11 cellular contexts compared by ENCODE assay signal in genomic region chr5:95863383-95863757, GRCh38. TPM values are rescaled to one million over a fixed set of nuclear protein-coding genes. Genes with fewer than 3 reads are reported as not detected.
DNase-seq lines count a peak whose midpoint lies in the region; ATAC-seq and TF ChIP-seq lines count a peak whose summit lies in the region.
"Had no signal": no experiment of that assay in that cellular context is flagged by ENCODE, and none has a peak within 500 bp of the region (broad histone marks: within the 10 kb centered on the region; RNA-seq: fewer than 3 reads in every experiment).

No MANE protein-coding gene starts in this region.

- no peak for ATAC-seq in stimulated activated effector memory CD8-positive, alpha-beta T cell treated with anti-CD3 and anti-CD28 coated beads, Interleukin-12 subunit alpha, Interleukin-12 subunit beta, amount 100 ng/mL, for 72 hours
- no peak for ATAC-seq in HG03095 (IDR thresholded peaks at IDR 0.05; ENCODE audit: unreplicated experiment)
- ATAC-seq in stimulated activated naive CD8-positive, alpha-beta T cell treated with anti-CD3 and anti-CD28 coated beads, Interleukin-15, amount 100 ng/mL, for 72 hours = no peak
- ATAC-seq: mucosa of descending colon had no signal

- H3K36me3 Mint-ChIP-seq in HFFc6 (ENCODE audit: low read depth) = peaks cover 4% of the 10 kb centered on the region
- H3K36me3 Mint-ChIP-seq in activated CD4-positive, alpha-beta memory T cell treated with anti-CD3 and anti-CD28 coated beads for 36 hours = peaks cover 1% of the 10 kb centered on the region
- peaks cover 11% of the 10 kb centered on the region for H3K36me3 Mint-ChIP-seq in stimulated activated effector memory CD8-positive, alpha-beta T cell treated with anti-CD3 and anti-CD28 coated beads, Interleukin-12 subunit alpha, Interleukin-12 subunit beta, amount 100 ng/mL, for 72 hours
- peaks cover 8% of the 10 kb centered on the region for H3K36me3 Mint-ChIP-seq in activated naive CD4-positive, alpha-beta T cell treated with anti-CD3 and anti-CD28 coated beads, Interleukin-2, amount 10 ng/mL, durations not matched to agents 7 days and 5 days

- no peaks in the 10 kb centered on the region for H3K36me3 ChIP-seq in left ventricle myocardium inferior

- no peaks in the 10 kb centered on the region for H3K9me3 ChIP-seq in left ventricle myocardium inferior (replicated peaks)
- H3K9me3 ChIP-seq: mucosa of descending colon had no signal

- H3K27ac ChIP-seq in left ventricle myocardium inferior (replicated peaks) = peak overlapping the region; percentile 30

- peaks cover 98% of the 10 kb centered on the region for H3K4me1 Mint-ChIP-seq in HFFc6 (ENCODE audit: low read depth)
- peaks cover 79% of the 10 kb centered on the region for H3K4me1 Mint-ChIP-seq in activated CD4-positive, alpha-beta memory T cell treated with anti-CD3 and anti-CD28 coated beads for 36 hours (ENCODE audit: low read depth)
- peaks cover 72% of the 10 kb centered on the region for H3K4me1 Mint-ChIP-seq in stimulated activated effector memory CD8-positive, alpha-beta T cell treated with anti-CD3 and anti-CD28 coated beads, Interleukin-12 subunit alpha, Interleukin-12 subunit beta, amount 100 ng/mL, for 72 hours
- peaks cover 86% of the 10 kb centered on the region for H3K4me1 Mint-ChIP-seq in stimulated activated naive CD8-positive, alpha-beta T cell treated with anti-CD3 and anti-CD28 coated beads, Interleukin-15, amount 100 ng/mL, for 72 hours
- peaks cover 56% of the 10 kb centered on the region for H3K4me1 Mint-ChIP-seq in activated naive CD4-positive, alpha-beta T cell treated with anti-CD3 and anti-CD28 coated beads, Interleukin-2, amount 10 ng/mL, durations not matched to agents 7 days and 5 days
- H3K4me1 Mint-ChIP-seq: central memory CD8-positive, alpha-beta T cell had no signal

- H3K9me3 Mint-ChIP-seq in HFFc6 = no peaks in the 10 kb centered on the region; the same call in 1 of the 2 replicates
- peaks cover 2% of the 10 kb centered on the region for H3K9me3 Mint-ChIP-seq in activated CD4-positive, alpha-beta memory T cell treated with anti-CD3 and anti-CD28 coated beads for 36 hours
- H3K9me3 Mint-ChIP-seq in stimulated activated effector memory CD8-positive, alpha-beta T cell treated with anti-CD3 and anti-CD28 coated beads, Interleukin-12 subunit alpha, Interleukin-12 subunit beta, amount 100 ng/mL, for 72 hours = no peaks in the 10 kb centered on the region
- H3K9me3 Mint-ChIP-seq in stimulated activated naive CD8-positive, alpha-beta T cell treated with anti-CD3 and anti-CD28 coated beads, Interleukin-15, amount 100 ng/mL, for 72 hours = peaks cover 4 to 8% of the 10 kb centered on the region in 2 donors
- H3K9me3 Mint-ChIP-seq in activated naive CD4-positive, alpha-beta T cell treated with anti-CD3 and anti-CD28 coated beads, Interleukin-2, amount 10 ng/mL, durations not matched to agents 7 days and 5 days = peaks cover 4% of the 10 kb centered on the region
- H3K9me3 Mint-ChIP-seq: central memory CD8-positive, alpha-beta T cell; T-helper 2 cell treated with Interferon-gamma antibody and Interleukin-4, amounts not matched to agents 5 μg/mL and 100 μg/mL, for 36 hours had no signal

- no peak for TF ChIP-seq CTCF in HFFc6 (IDR thresholded peaks at IDR 0.05)
- TF ChIP-seq CTCF in left ventricle myocardium inferior (IDR thresholded peaks at IDR 0.05; ENCODE audit: borderline replicate concordance) = no peak

- peaks cover 42% of the 10 kb centered on the region for H3K4me1 ChIP-seq in left ventricle myocardium inferior

- intact Hi-C loops in activated CD4-positive, alpha-beta memory T cell treated with anti-CD3 and anti-CD28 coated beads for 36 hours (cut with micrococcal nuclease) = no loop called here
- intact Hi-C loops in left ventricle myocardium inferior (cut with micrococcal nuclease) = no loop called here

- no peak overlapping the region for H3K4me3 ChIP-seq in left ventricle myocardium inferior
- H3K4me3 ChIP-seq: mucosa of descending colon had no signal

- peaks cover 11% of the 10 kb centered on the region for H3K27me3 Mint-ChIP-seq in HFFc6 (ENCODE audit: insufficient read depth)
- H3K27me3 Mint-ChIP-seq in activated CD4-positive, alpha-beta memory T cell treated with anti-CD3 and anti-CD28 coated beads for 36 hours = no peaks in the 10 kb centered on the region
- no peaks in the 10 kb centered on the region for H3K27me3 Mint-ChIP-seq in stimulated activated naive CD8-positive, alpha-beta T cell treated with anti-CD3 and anti-CD28 coated beads, Interleukin-15, amount 100 ng/mL, for 72 hours
- H3K27me3 Mint-ChIP-seq in activated naive CD4-positive, alpha-beta T cell treated with anti-CD3 and anti-CD28 coated beads, Interleukin-2, amount 10 ng/mL, durations not matched to agents 7 days and 5 days = peaks cover 8% of the 10 kb centered on the region

- CTCF ChIA-PET in activated CD4-positive, alpha-beta memory T cell treated with anti-CD3 and anti-CD28 coated beads for 36 hours (lab: Charles Lee) = interaction anchor here (5.1 kb wide), 1 partner anchor 475 kb away, joined by 63 read pairs; no protein-coding TSS in a partner anchor
- CTCF ChIA-PET in activated naive CD4-positive, alpha-beta T cell treated with anti-CD3 and anti-CD28 coated beads, Interleukin-2, amount 10 ng/mL, durations not matched to agents 7 days and 5 days (lab: Charles Lee) = interaction anchor here (0.6 to 10.7 kb wide), 2 partner anchors 474 to 737 kb away, joined by 3 to 125 read pairs; no protein-coding TSS in a partner anchor

- peak overlapping the region; percentile 80 for H3K4me3 Mint-ChIP-seq in HFFc6
- H3K4me3 Mint-ChIP-seq in activated CD4-positive, alpha-beta memory T cell treated with anti-CD3 and anti-CD28 coated beads for 36 hours = no peak overlapping the region
- no peak overlapping the region for H3K4me3 Mint-ChIP-seq in stimulated activated effector memory CD8-positive, alpha-beta T cell treated with anti-CD3 and anti-CD28 coated beads, Interleukin-12 subunit alpha, Interleukin-12 subunit beta, amount 100 ng/mL, for 72 hours
- no peak overlapping the region for H3K4me3 Mint-ChIP-seq in stimulated activated naive CD8-positive, alpha-beta T cell treated with anti-CD3 and anti-CD28 coated beads, Interleukin-15, amount 100 ng/mL, for 72 hours
- H3K4me3 Mint-ChIP-seq in activated naive CD4-positive, alpha-beta T cell treated with anti-CD3 and anti-CD28 coated beads, Interleukin-2, amount 10 ng/mL, durations not matched to agents 7 days and 5 days = no peak overlapping the region
- H3K4me3 Mint-ChIP-seq: central memory CD8-positive, alpha-beta T cell had no signal

- peak overlapping the region; percentile 96 for H3K27ac Mint-ChIP-seq in HFFc6
- H3K27ac Mint-ChIP-seq in activated CD4-positive, alpha-beta memory T cell treated with anti-CD3 and anti-CD28 coated beads for 36 hours = peak overlapping the region; percentile 73
- peak overlapping the region; percentile 9 for H3K27ac Mint-ChIP-seq in stimulated activated effector memory CD8-positive, alpha-beta T cell treated with anti-CD3 and anti-CD28 coated beads, Interleukin-12 subunit alpha, Interleukin-12 subunit beta, amount 100 ng/mL, for 72 hours
- no peak overlapping the region for H3K27ac Mint-ChIP-seq in stimulated activated naive CD8-positive, alpha-beta T cell treated with anti-CD3 and anti-CD28 coated beads, Interleukin-15, amount 100 ng/mL, for 72 hours
- no peak overlapping the region for H3K27ac Mint-ChIP-seq in activated naive CD4-positive, alpha-beta T cell treated with anti-CD3 and anti-CD28 coated beads, Interleukin-2, amount 10 ng/mL, durations not matched to agents 7 days and 5 days
- H3K27ac Mint-ChIP-seq: T-helper 2 cell treated with Interferon-gamma antibody and Interleukin-4, amounts not matched to agents 5 μg/mL and 100 μg/mL, for 36 hours had no signal

- POLR2A ChIA-PET in activated CD4-positive, alpha-beta memory T cell treated with anti-CD3 and anti-CD28 coated beads for 36 hours (lab: Charles Lee) = no interaction called here

- H3K27me3 ChIP-seq in left ventricle myocardium inferior (ENCODE audit: low read depth) = no peaks in the 10 kb centered on the region

- DNase-seq in HFFc6 = peak; percentile 30
- no peak for DNase-seq in activated CD4-positive, alpha-beta memory T cell treated with anti-CD3 and anti-CD28 coated beads for 36 hours
- no peak for DNase-seq in left ventricle myocardium inferior
- no peak for DNase-seq in stimulated activated effector memory CD8-positive, alpha-beta T cell treated with anti-CD3 and anti-CD28 coated beads, Interleukin-12 subunit alpha, Interleukin-12 subunit beta, amount 100 ng/mL, for 72 hours (ENCODE audit: low spot score in 2 of 2)
- DNase-seq in stimulated activated naive CD8-positive, alpha-beta T cell treated with anti-CD3 and anti-CD28 coated beads, Interleukin-15, amount 100 ng/mL, for 72 hours = no peak
- DNase-seq in activated naive CD4-positive, alpha-beta T cell treated with anti-CD3 and anti-CD28 coated beads, Interleukin-2, amount 10 ng/mL, durations not matched to agents 7 days and 5 days = no peak
- DNase-seq in NCI-H345 treated with DMSO at 0.1 percent for 48 hours (lab: John Stamatoyannopoulos, UW; ENCODE audit: unreplicated experiment) = no peak

RNA-seq across cellular contexts. Expression of gene GLRX, which starts 40.8 kb away (rescaled TPM):
- 100 to 1,000 TPM; 139 to 183 (median 150) TPM for total RNA-seq in HFFc6 (2021; fragmentation: NEBNext Ultra II Directional; extraction: Animal tissue kit (Norgen Biotek cat#: 25700))
- 10 to 100 TPM; 33.2 to 34.0 TPM for total RNA-seq in activated CD4-positive, alpha-beta memory T cell treated with anti-CD3 and anti-CD28 coated beads for 36 hours
- 139 TPM for total RNA-seq in left ventricle myocardium inferior

Comparison
In these comparisons a context has a peak if more than half of its experiments do, and no peak if none do; other contexts are left out.
1. H3K27ac Mint-ChIP-seq: peak in HFFc6 (single experiment), activated CD4-positive, alpha-beta memory T cell treated with anti-CD3 and anti-CD28 coated beads for 36 hours (single experiment) and stimulated activated effector memory CD8-positive, alpha-beta T cell treated with anti-CD3 and anti-CD28 coated beads, Interleukin-12 subunit alpha, Interleukin-12 subunit beta, amount 100 ng/mL, for 72 hours (single experiment); none in stimulated activated naive CD8-positive, alpha-beta T cell treated with anti-CD3 and anti-CD28 coated beads, Interleukin-15, amount 100 ng/mL, for 72 hours (0 of 2) and activated naive CD4-positive, alpha-beta T cell treated with anti-CD3 and anti-CD28 coated beads, Interleukin-2, amount 10 ng/mL, durations not matched to agents 7 days and 5 days (single experiment).